Comparison of ENCODE assay signal across 8 cellular contexts in the genomic region with DNA sequence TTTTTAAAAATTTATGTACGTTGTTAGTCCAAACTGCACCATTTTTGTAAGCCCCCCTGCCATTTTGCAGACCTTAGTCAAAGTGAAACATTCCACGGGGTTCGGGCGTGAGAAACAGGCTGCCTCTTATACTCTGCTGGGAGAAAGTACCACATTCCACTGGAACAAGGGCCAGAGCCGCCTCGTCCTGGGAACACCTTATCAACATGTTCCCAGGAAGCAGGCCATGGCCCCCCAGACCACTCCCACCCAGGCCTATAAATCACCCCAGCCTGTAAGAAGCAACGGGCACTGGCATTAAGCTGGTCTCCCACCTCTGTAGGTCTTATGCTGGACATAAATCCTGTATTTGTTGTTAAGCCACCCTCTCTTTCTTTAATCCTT. TPM values are rescaled to one million over a fixed set of nuclear protein-coding genes. Genes with fewer than 3 reads are reported as not detected.
DNase-seq lines count a peak whose midpoint lies in the region; ATAC-seq, FAIRE-seq and TF ChIP-seq lines count a peak whose summit lies in the region.

No MANE protein-coding gene starts in this region.

- intact Hi-C loops in stomach (cut with DNase I; ENCODE audit: low total_unique reads) (no loop called here), sciatic nerve (cut with DNase I) (no loop called here)

- DNase-seq in stimulated activated CD4-positive, alpha-beta T cell treated with anti-CD3 and anti-CD28 coated beads, Interleukin-2, amount 100 ng/mL, for 24 hours: peak; percentile 3 to 22
- no peak for DNase-seq in stimulated activated CD4-positive, alpha-beta T cell treated with anti-CD3 and anti-CD28 coated beads, Interleukin-2, amount 100 ng/mL, for 48 hours
- peak; percentile 1 for DNase-seq in activated naive CD8-positive, alpha-beta T cell treated with anti-CD3 and anti-CD28 coated beads for 36 hours
- DNase-seq in keratinocyte (ENCODE audit: low read depth, low spot score): no peak
- no peak for DNase-seq in stomach
- no peak for DNase-seq in SHP77 treated with DMSO at 0.1 percent for 48 hours (lab: John Stamatoyannopoulos, UW)
- no peak for DNase-seq in sciatic nerve (ENCODE audit: low spot score)

- H3K36me3 Mint-ChIP-seq in activated naive CD8-positive, alpha-beta T cell treated with anti-CD3 and anti-CD28 coated beads for 36 hours: peaks cover 12% of the 10 kb centered on the region

- H3K27ac ChIP-seq in keratinocyte (ENCODE audit: control insufficient read depth, insufficient read depth, low read length) (peak overlapping the region; percentile 97), stomach (peak overlapping the region in 4 of 5 donors; percentile 87 to 91 (median 90))

- peaks cover 17% of the 10 kb centered on the region for H3K27me3 Mint-ChIP-seq in activated naive CD8-positive, alpha-beta T cell treated with anti-CD3 and anti-CD28 coated beads for 36 hours

- H3K27me3 ChIP-seq in keratinocyte (ENCODE audit: control insufficient read depth, extremely low read depth, insufficient read depth, low read length) (no peaks in the 10 kb centered on the region), stomach (peaks cover 0 to 6% (median 0%) of the 10 kb centered on the region in 3 donors)

- H3K36me3 ChIP-seq in keratinocyte (ENCODE audit: control insufficient read depth in 2 of 2, extremely low read depth in 1 of 2, insufficient read depth in 2 of 2, low read length in 2 of 2) (peaks cover 3 to 4% of the 10 kb centered on the region in 2 experiments), stomach (peaks cover 6 to 20% (median 19%) of the 10 kb centered on the region in 4 donors)

- ATAC-seq in sciatic nerve (no peak), HG03565 (IDR thresholded peaks at IDR 0.05; ENCODE audit: unreplicated experiment) (no peak)

- peaks cover 9% of the 10 kb centered on the region for H4K20me1 ChIP-seq in keratinocyte (ENCODE audit: control insufficient read depth, extremely low read depth, insufficient read depth, low read length)

- peaks cover 21% of the 10 kb centered on the region for H3K4me1 Mint-ChIP-seq in activated naive CD8-positive, alpha-beta T cell treated with anti-CD3 and anti-CD28 coated beads for 36 hours

- H3K9me1 ChIP-seq in keratinocyte (ENCODE audit: control insufficient read depth, extremely low read depth, insufficient read depth, low read length): no peaks in the 10 kb centered on the region

- 57 to 77% (median 74%) methylated on average over 7 of the region's 7 CpGs for WGBS in stomach, 5 donors

- no peak for TF ChIP-seq CTCF in keratinocyte (optimal IDR thresholded peaks at IDR 0.05 in 1 of 3, IDR thresholded peaks at IDR 0.05 in 1 of 3, conservative IDR thresholded peaks at IDR 0.05 in 1 of 3; ENCODE audit: extremely low read depth in 1 of 3, insufficient read depth in 2 of 3, low read length in 3 of 3)
- no peak for TF ChIP-seq CTCF in stomach (IDR thresholded peaks at IDR 0.05)

- no peak for FAIRE-seq in keratinocyte (lab: Jason Lieb, UNC)

- H2AFZ ChIP-seq in keratinocyte (ENCODE audit: control insufficient read depth, low read length): peak overlapping the region; percentile 81

- peak overlapping the region; percentile 68 to 77 (median 68) for H3K4me3 ChIP-seq in keratinocyte (ENCODE audit: control insufficient read depth in 2 of 3, extremely low read depth in 1 of 3, insufficient read depth in 2 of 3, low read depth in 1 of 3, low read length in 3 of 3)
- H3K4me3 ChIP-seq in stomach: peak overlapping the region; percentile 59 to 89 (median 84)

- TF ChIP-seq POLR2A in stomach (IDR thresholded peaks at IDR 0.05): no peak

- peak overlapping the region; percentile 88 for H3K4me2 ChIP-seq in keratinocyte (ENCODE audit: control insufficient read depth, extremely low read depth, insufficient read depth, low read depth, low read length)

- H3K79me2 ChIP-seq in keratinocyte (ENCODE audit: control insufficient read depth, insufficient read depth, low read length): peaks cover 40% of the 10 kb centered on the region

- H3K4me3 Mint-ChIP-seq in activated naive CD8-positive, alpha-beta T cell treated with anti-CD3 and anti-CD28 coated beads for 36 hours: peak overlapping the region; percentile 86

- H3K4me1 ChIP-seq in keratinocyte (ENCODE audit: control insufficient read depth, extremely low read depth, insufficient read depth, low read length) (peaks cover 9% of the 10 kb centered on the region), stomach (peaks cover 12 to 35% (median 25%) of the 10 kb centered on the region in 4 donors)

- TF ChIP-seq EP300 in stomach (IDR thresholded peaks at IDR 0.05): no peak

- peak overlapping the region; percentile 77 for H3K27ac Mint-ChIP-seq in activated naive CD8-positive, alpha-beta T cell treated with anti-CD3 and anti-CD28 coated beads for 36 hours

- peak overlapping the region; percentile 99 for H3K9ac ChIP-seq in keratinocyte (ENCODE audit: control insufficient read depth, extremely low read depth, insufficient read depth, low read length)

- H3K9me3 Mint-ChIP-seq in activated naive CD8-positive, alpha-beta T cell treated with anti-CD3 and anti-CD28 coated beads for 36 hours: no peaks in the 10 kb centered on the region

- no peaks in the 10 kb centered on the region for H3K9me3 ChIP-seq in keratinocyte (ENCODE audit: control insufficient read depth, low read depth, low read length)
- H3K9me3 ChIP-seq in stomach: no peaks in the 10 kb centered on the region

- dilution Hi-C loops in keratinocyte (cut with MboI; ENCODE audit: extremely low pct_ligation_motif_present, low sequenced_read_pairs): no loop called here

RNA-seq across cellular contexts. Expression of gene ZRANB2, which starts 0.9 kb away (rescaled TPM):
- total RNA-seq in activated naive CD8-positive, alpha-beta T cell treated with anti-CD3 and anti-CD28 coated beads for 36 hours: 100 to 1,000 TPM; 110 to 116 TPM
- polyA plus RNA-seq in keratinocyte: 56.5 to 92.3 TPM (median 63.2 TPM) in 3 replicates
- polyA plus RNA-seq in keratinocyte (2011; ENCODE audit: low read depth): 80.3 TPM
- polyA plus RNA-seq in keratinocyte (2011; cell fraction: cytosol; rRNA removed): 32.4 and 50.7 TPM in 2 replicates
- polyA plus RNA-seq in keratinocyte (2011; cell fraction: nucleus; rRNA removed): 144 and 233 TPM in 2 replicates
- 50.0 and 66.2 TPM in 2 replicates for polyA plus RNA-seq in keratinocyte (2012; ENCODE audit: low replicate concordance)
- 9.2 to 46.6 TPM (median 16.5 TPM) in 3 replicates for polyA minus RNA-seq in keratinocyte
- polyA minus RNA-seq in keratinocyte (2011; cell fraction: cytosol; rRNA and poly(A)+ RNA removed): 15.5 TPM
- 24.9 and 46.2 TPM in 2 replicates for polyA minus RNA-seq in keratinocyte (2011; cell fraction: nucleus; rRNA and poly(A)+ RNA removed)
- total RNA-seq in stomach: 100 to 1,000 TPM in 1 of 5 donors, 10 to 100 TPM in 4; 33.9 to 178 (median 68.3) TPM
- polyA plus RNA-seq in stomach: 10 to 100 TPM; 19.9 to 47.0 (median 21.9) TPM
- 119 TPM for total RNA-seq in sciatic nerve

RNA-seq across cellular contexts. Expression of gene PTGER3, which starts 34.1 kb away (rescaled TPM):
- not detected for total RNA-seq in activated naive CD8-positive, alpha-beta T cell treated with anti-CD3 and anti-CD28 coated beads for 36 hours
- polyA plus RNA-seq in keratinocyte: 0.04 to 0.05 TPM in 2 of 3 replicates, not detected in the other
- polyA plus RNA-seq in keratinocyte (2011; ENCODE audit: low read depth): 4.1 TPM
- polyA plus RNA-seq in keratinocyte (2011; cell fraction: cytosol; rRNA removed): not detected in 2 replicates
- 0.03 TPM in 2 replicates for polyA plus RNA-seq in keratinocyte (2011; cell fraction: nucleus; rRNA removed)
- 0.01 and 3.8 TPM in 2 replicates for polyA plus RNA-seq in keratinocyte (2012; ENCODE audit: low replicate concordance)
- 0.03 TPM in 1 of 3 replicates, not detected in the others for polyA minus RNA-seq in keratinocyte
- polyA minus RNA-seq in keratinocyte (2011; cell fraction: cytosol; rRNA and poly(A)+ RNA removed): not detected
- polyA minus RNA-seq in keratinocyte (2011; cell fraction: nucleus; rRNA and poly(A)+ RNA removed): 0.11 and 0.16 TPM in 2 replicates
- total RNA-seq in stomach: 10 to 100 TPM in 4 of 5 donors, 1 to 10 TPM in 1; 2.3 to 44.3 (median 22.7) TPM
- 10 to 100 TPM in 2 of 3 donors, 1 to 10 TPM in 1; 3.3 to 15.9 (median 14.5) TPM for polyA plus RNA-seq in stomach
- 4.4 TPM for total RNA-seq in sciatic nerve

Comparison
In these comparisons a context has a peak if more than half of its experiments do, and no peak if none do; other contexts are left out.
1. DNase-seq: peak in stimulated activated CD4-positive, alpha-beta T cell treated with anti-CD3 and anti-CD28 coated beads, Interleukin-2, amount 100 ng/mL, for 24 hours (2 of 2) and activated naive CD8-positive, alpha-beta T cell treated with anti-CD3 and anti-CD28 coated beads for 36 hours (single experiment); none in stimulated activated CD4-positive, alpha-beta T cell treated with anti-CD3 and anti-CD28 coated beads, Interleukin-2, amount 100 ng/mL, for 48 hours (0 of 2), keratinocyte (single experiment), stomach (single experiment), SHP77 treated with DMSO at 0.1 percent for 48 hours (single experiment) and sciatic nerve (single experiment).